14 cellular contexts compared by ENCODE assay signal in the genomic region with DNA sequence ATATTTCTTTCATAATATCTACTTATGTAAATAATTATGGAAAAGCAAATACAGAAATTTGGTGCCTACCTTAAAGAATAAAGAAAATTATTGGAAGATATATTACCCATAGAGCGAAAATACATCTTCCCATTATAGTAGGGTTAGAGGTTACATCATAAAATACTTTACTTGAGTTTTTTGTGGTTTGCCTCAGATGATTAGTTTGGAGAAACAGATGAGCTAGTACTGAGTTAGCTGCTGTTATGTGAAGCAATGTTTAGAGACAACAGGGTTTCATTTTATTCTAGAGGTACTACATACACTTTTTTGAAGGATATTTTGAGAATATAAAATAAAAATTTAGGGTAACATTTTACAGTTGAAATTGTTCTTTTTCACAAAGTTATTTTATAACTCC. TPM values are rescaled to one million over a fixed set of nuclear protein-coding genes. Genes with fewer than 3 reads are reported as not detected.
DNase-seq lines count a peak whose midpoint lies in the region; TF ChIP-seq lines count a peak whose summit lies in the region.
"Had no signal": no experiment of that assay in that cellular context is flagged by ENCODE, and none has a peak within 500 bp of the region (broad histone marks: within the 10 kb centered on the region; RNA-seq: fewer than 3 reads in every experiment).

No MANE protein-coding gene starts in this region.

- H3K9ac ChIP-seq in stomach smooth muscle (ENCODE audit: low read length in 2 of 2): peak overlapping the region in 1 of 2 donors; percentile 44

- H3K4me1 ChIP-seq in esophagus squamous epithelium (peaks cover 4 to 62% (median 19%) of the 10 kb centered on the region in 3 donors), stomach smooth muscle (ENCODE audit: control insufficient read depth, insufficient read depth, low read length) (peaks cover 9% of the 10 kb centered on the region)

- peak overlapping the region in 3 of 4 donors; percentile 33 to 100 (median 97) for H3K27ac ChIP-seq in esophagus squamous epithelium
- peak overlapping the region; percentile 20 for H3K27ac ChIP-seq in stomach smooth muscle (ENCODE audit: low read length)
- no peak overlapping the region for H3K27ac ChIP-seq in coronary artery

- H3K36me3 ChIP-seq in esophagus squamous epithelium (no peaks in the 10 kb centered on the region), stomach smooth muscle (ENCODE audit: control insufficient read depth in 2 of 2, insufficient read depth in 2 of 2, low read length in 2 of 2) (no peaks in the 10 kb centered on the region)
- H3K36me3 ChIP-seq: stomach had no signal

- H3K9me3 ChIP-seq in esophagus squamous epithelium: no peaks in the 10 kb centered on the region
- H3K9me3 ChIP-seq in stomach smooth muscle (ENCODE audit: control insufficient read depth in 2 of 2, low read length in 2 of 2): no peaks in the 10 kb centered on the region
- H3K9me3 ChIP-seq: stomach had no signal

- 59 to 64% methylated on average over 1 of the region's 1 CpG for WGBS in esophagus squamous epithelium, 2 donors

- TF ChIP-seq POLR2A in esophagus squamous epithelium (IDR thresholded peaks at IDR 0.05): no peak

- intact Hi-C loops in esophagus squamous epithelium (cut with DNase I): loop anchor here (10.0 kb wide), 1 partner anchor 194 kb away; no protein-coding TSS in a partner anchor

- H3K27me3 ChIP-seq in esophagus squamous epithelium (no peaks in the 10 kb centered on the region), stomach smooth muscle (ENCODE audit: control insufficient read depth in 1 of 2, insufficient read depth in 2 of 2, low read length in 2 of 2) (no peaks in the 10 kb centered on the region)

- H3K4me3 ChIP-seq in esophagus squamous epithelium: no peak overlapping the region
- no peak overlapping the region for H3K4me3 ChIP-seq in stomach smooth muscle (ENCODE audit: low read length in 2 of 2)
- no peak overlapping the region for H3K4me3 ChIP-seq in coronary artery
- H3K4me3 ChIP-seq: stomach had no signal

- DNase-seq in SKM-1 treated with dmso at 0.1 percent for 144 hours (lab: John Stamatoyannopoulos, UW; ENCODE audit: unreplicated experiment): peak; percentile 17
- no peak for DNase-seq in SKM-1 (lab: John Stamatoyannopoulos, UW; ENCODE audit: unreplicated experiment)
- peak; percentile 92 for DNase-seq in NOMO-1 treated with DMSO at 0.1 percent for 48 hours (lab: John Stamatoyannopoulos, UW; ENCODE audit: unreplicated experiment)
- no peak for DNase-seq in esophagus squamous epithelium (lab: John Stamatoyannopoulos, UW)
- no peak for DNase-seq in SW 1271 (lab: John Stamatoyannopoulos, UW)
- no peak for DNase-seq in C1 segment of cervical spinal cord (lab: John Stamatoyannopoulos, UW)
- no peak for DNase-seq in coronary artery (ENCODE audit: low spot score)
- DNase-seq: anterior cingulate cortex; H7; kidney; NCI-H748 treated with DMSO at 0.1 percent for 48 hours; stimulated activated CD4-positive, alpha-beta T cell treated with anti-CD3 and anti-CD28 coated beads, Interleukin-2, amount 100 ng/mL, for 48 hours; stomach had no signal

- no peak for TF ChIP-seq CTCF in esophagus squamous epithelium (IDR thresholded peaks at IDR 0.05)
- TF ChIP-seq CTCF in coronary artery (IDR thresholded peaks at IDR 0.05): no peak

RNA-seq across cellular contexts. Expression of a gene that starts 2.9 kb away (rescaled TPM):
- 10 to 100 TPM; 22.7 to 49.6 (median 32.4) TPM for total RNA-seq in esophagus squamous epithelium

RNA-seq across cellular contexts. Expression of a gene that starts 5.7 kb away (rescaled TPM):
- under 1 TPM in 3 of 4 donors, not detected in 1; 0.53 to 0.57 (median 0.57) TPM for total RNA-seq in esophagus squamous epithelium

Comparison
In these comparisons a context has a peak if more than half of its experiments do, and no peak if none do; other contexts are left out.
1. DNase-seq: peak in SKM-1 treated with dmso at 0.1 percent for 144 hours (single experiment) and NOMO-1 treated with DMSO at 0.1 percent for 48 hours (single experiment); none in SKM-1 (single experiment), esophagus squamous epithelium (single experiment), SW 1271 (0 of 2), C1 segment of cervical spinal cord (0 of 14) and coronary artery (single experiment).
2. H3K27ac ChIP-seq: peak in esophagus squamous epithelium (3 of 4) and stomach smooth muscle (single experiment); none in coronary artery (0 of 2).